In genomic region chr17:40560592-40561293, GRCh38 we compare ENCODE assay signal across 9 cellular contexts. TPM values are rescaled to one million over a fixed set of nuclear protein-coding genes. Genes with fewer than 3 reads are reported as not detected.
DNase-seq lines count a peak whose midpoint lies in the region; ATAC-seq, FAIRE-seq and TF ChIP-seq lines count a peak whose summit lies in the region.
"Had no signal": no experiment of that assay in that cellular context is flagged by ENCODE, and none has a peak within 500 bp of the region (broad histone marks: within the 10 kb centered on the region; RNA-seq: fewer than 3 reads in every experiment).

No MANE protein-coding gene starts in this region.

- no peaks in the 10 kb centered on the region for H3K36me3 ChIP-seq in PC-3 (ENCODE audit: low read depth, low read length)
- H3K36me3 ChIP-seq in keratinocyte (ENCODE audit: control insufficient read depth in 2 of 2, extremely low read depth in 1 of 2, insufficient read depth in 2 of 2, low read length in 2 of 2): no peaks in the 10 kb centered on the region
- no peaks in the 10 kb centered on the region for H3K36me3 ChIP-seq in A673 (ENCODE audit: insufficient read depth, low read length, poor library complexity, severe bottlenecking)

- BruUV-seq in PC-3 (replicated peaks; lab: Mats Ljungman, UMichigan): no TSS peak
- no TSS peak for BruUV-seq in A673 (replicated peaks; lab: Mats Ljungman, UMichigan)

- dilution Hi-C loops in keratinocyte (cut with MboI; ENCODE audit: extremely low pct_ligation_motif_present, low sequenced_read_pairs): loop anchor here (10.0 kb wide), 1 partner anchor 146 kb away; the partner anchor contains the start of gene TOP2A

- H3K9me3 ChIP-seq in PC-3 (ENCODE audit: low read length): no peaks in the 10 kb centered on the region
- H3K9me3 ChIP-seq in keratinocyte (ENCODE audit: control insufficient read depth, low read depth, low read length): no peaks in the 10 kb centered on the region
- no peaks in the 10 kb centered on the region for H3K9me3 ChIP-seq in A673 (ENCODE audit: low read depth, low read length, poor library complexity, severe bottlenecking)

- no peaks in the 10 kb centered on the region for H3K79me2 ChIP-seq in PC-3 (ENCODE audit: low read length)
- H3K79me2 ChIP-seq in keratinocyte (ENCODE audit: control insufficient read depth, insufficient read depth, low read length): no peaks in the 10 kb centered on the region

- H3K9me1 ChIP-seq in keratinocyte (ENCODE audit: control insufficient read depth, extremely low read depth, insufficient read depth, low read length): no peaks in the 10 kb centered on the region

- H3K4me2 ChIP-seq in PC-3 (ENCODE audit: low read length): peak overlapping the region; percentile 53
- H3K4me2 ChIP-seq in keratinocyte (ENCODE audit: control insufficient read depth, extremely low read depth, insufficient read depth, low read depth, low read length): peak overlapping the region; percentile 65

- FAIRE-seq in GM12891 (lab: Jason Lieb, UNC) (peak; percentile 87), keratinocyte (lab: Jason Lieb, UNC) (no peak)

- ATAC-seq in HG02588 (IDR thresholded peaks at IDR 0.05; ENCODE audit: unreplicated experiment) (peak; percentile 47), PC-3 (no peak)

- H3K9ac ChIP-seq in PC-3 (ENCODE audit: low read length) (0 out of 2 replicates have a peak overlapping the region, but pooled peaks have one; percentile 23), keratinocyte (ENCODE audit: control insufficient read depth, extremely low read depth, insufficient read depth, low read length) (peak overlapping the region; percentile 18)

- CTCF ChIA-PET in PC-3 (lab: Charles Lee) (interaction anchor here (0.8 to 1.5 kb wide), 3 partner anchors 28 to 198 kb away, joined by 4 to 48 read pairs (median 8); no protein-coding TSS in a partner anchor), A673 (lab: Charles Lee) (no interaction called here)

- H3K27ac ChIP-seq in PC-3 (ENCODE audit: low read length) (no peak overlapping the region), keratinocyte (ENCODE audit: control insufficient read depth, insufficient read depth, low read length) (no peak overlapping the region), A673 (ENCODE audit: low read depth, low read length, poor library complexity, severe bottlenecking) (no peak overlapping the region)

- H4K20me1 ChIP-seq in PC-3 (ENCODE audit: low read length): no peaks in the 10 kb centered on the region
- no peaks in the 10 kb centered on the region for H4K20me1 ChIP-seq in keratinocyte (ENCODE audit: control insufficient read depth, extremely low read depth, insufficient read depth, low read length)

- H3K27me3 ChIP-seq in PC-3 (ENCODE audit: low read length) (no peaks in the 10 kb centered on the region), keratinocyte (ENCODE audit: control insufficient read depth, extremely low read depth, insufficient read depth, low read length) (peaks cover 41% of the 10 kb centered on the region), A673 (replicated peaks; ENCODE audit: insufficient read depth, low read depth, low read length, poor library complexity) (no peaks in the 10 kb centered on the region)

- H3K4me3 ChIP-seq in PC-3 (ENCODE audit: low read length) (no peak overlapping the region), keratinocyte (ENCODE audit: control insufficient read depth in 2 of 3, extremely low read depth in 1 of 3, insufficient read depth in 2 of 3, low read depth in 1 of 3, low read length in 3 of 3) (no peak overlapping the region), A673 (ENCODE audit: low read depth, low read length, poor library complexity, severe bottlenecking) (no peak overlapping the region)

- intact Hi-C loops in PC-3 (cut with micrococcal nuclease) (loop anchor here (1.0 to 10.0 kb wide), 4 partner anchors 27 to 258 kb away; partner anchors contain the start of gene IGFBP4), A673 (cut with micrococcal nuclease; ENCODE audit: unreplicated experiment) (loop anchor here (10.0 kb wide), 1 partner anchor 206 kb away; no protein-coding TSS in a partner anchor)

- no peaks in the 10 kb centered on the region for H3K9me2 ChIP-seq in PC-3 (replicated peaks; ENCODE audit: low read length)

- peak overlapping the region; percentile 62 for H2AFZ ChIP-seq in PC-3 (ENCODE audit: low read length)
- H2AFZ ChIP-seq in keratinocyte (ENCODE audit: control insufficient read depth, low read length): peak overlapping the region; percentile 78

- no peak for TF ChIP-seq CTCF in PC-3 (conservative IDR thresholded peaks at IDR 0.05; ENCODE audit: low read depth, low read length)
- no peak for TF ChIP-seq CTCF in keratinocyte (optimal IDR thresholded peaks at IDR 0.05 in 1 of 3, IDR thresholded peaks at IDR 0.05 in 1 of 3, conservative IDR thresholded peaks at IDR 0.05 in 1 of 3; ENCODE audit: extremely low read depth in 1 of 3, insufficient read depth in 2 of 3, low read length in 3 of 3)
- no peak for TF ChIP-seq CTCF in A673 (conservative IDR thresholded peaks at IDR 0.05; ENCODE audit: low read depth, low read length)

- DNase-seq in GM12891 (ENCODE audit: insufficient read length, low spot score) (no peak), PC-3 (no peak), activated T-helper 1 cell treated with Interleukin-2 at 50 U/mL for 16 hours (ENCODE audit: low read depth) (peak; percentile 57), keratinocyte (ENCODE audit: low read depth, low spot score) (no peak), A673 (ENCODE audit: low spot score) (no peak), AG08396 (ENCODE audit: low spot score) (no peak)
- peak; percentile 75 to 79 for DNase-seq in stimulated activated CD8-positive, alpha-beta memory T cell treated with anti-CD3 and anti-CD28 coated beads, Interleukin-15, amount 100 ng/mL, for 48 hours (ENCODE audit: low read depth in 2 of 2)

- peaks cover 6% of the 10 kb centered on the region; the same call in 1 of the 2 replicates for H3K4me1 ChIP-seq in PC-3 (ENCODE audit: insufficient read depth, low read length)
- H3K4me1 ChIP-seq in keratinocyte (ENCODE audit: control insufficient read depth, extremely low read depth, insufficient read depth, low read length): peaks cover 12% of the 10 kb centered on the region
- H3K4me1 ChIP-seq in A673 (ENCODE audit: insufficient read depth, low read length, poor library complexity, severe bottlenecking): peaks cover 8% of the 10 kb centered on the region

- POLR2A ChIA-PET in PC-3 (lab: Charles Lee; ENCODE audit: unreplicated experiment): no interaction called here
- POLR2A ChIA-PET in A673 (lab: Charles Lee; ENCODE audit: low non-redundant PET): no interaction called here

- peak; percentile 9; the same call in 1 of the 2 replicates for TF ChIP-seq POLR2A in GM12891 (IDR thresholded peaks at IDR 0.05; ENCODE audit: low read depth, low read length)

- no peaks in the 10 kb centered on the region for H3F3A ChIP-seq in PC-3 (ENCODE audit: low read length, unreplicated experiment)

TF ChIP-seq in GM12891, 5 proteins besides CTCF, POLR2A, EP300 and RAD21:
- TF ChIP-seq TAF1 (IDR thresholded peaks at IDR 0.05; ENCODE audit: low read depth, low read length) (no peak; the same call in 1 of the 2 replicates), POLR2AphosphoS5 (IDR thresholded peaks at IDR 0.05; ENCODE audit: low read depth, low read length) (peak; percentile 84), SPI1 (IDR thresholded peaks at IDR 0.05; ENCODE audit: low read depth, low read length) (peak; percentile 76), PAX5 (IDR thresholded peaks at IDR 0.05; ENCODE audit: insufficient read depth, low read length, severe bottlenecking) (peak; percentile 97), POU2F2 (IDR thresholded peaks at IDR 0.05; ENCODE audit: low read depth, low read length) (peak; percentile 14; the same call in 1 of the 2 replicates)
TF ChIP-seq in GM12891: peak in this region for 4.

RNA-seq across cellular contexts. Expression of gene CCR7, which starts 4.5 kb away (rescaled TPM):
- 156 TPM for polyA plus RNA-seq in GM12891 (2012; ENCODE audit: low read depth, missing spikeins)
- total RNA-seq in PC-3 (2014; rRNA removed): 0.12 TPM in 1 of 2 replicates, not detected in the other
- polyA plus RNA-seq in keratinocyte: 0.06 to 0.63 TPM (median 0.16 TPM) in 3 replicates
- not detected for polyA plus RNA-seq in keratinocyte (2011; ENCODE audit: low read depth)
- polyA plus RNA-seq in keratinocyte (2011; cell fraction: cytosol; rRNA removed): 0.04 TPM in 1 of 2 replicates, not detected in the other
- polyA plus RNA-seq in keratinocyte (2011; cell fraction: nucleus; rRNA removed): 0.31 TPM in 1 of 2 replicates, not detected in the other
- 0.05 and 0.16 TPM in 2 replicates for polyA plus RNA-seq in keratinocyte (2012; ENCODE audit: low replicate concordance)
- polyA minus RNA-seq in keratinocyte: 0.33 TPM in 1 of 3 replicates, not detected in the others
- not detected for polyA minus RNA-seq in keratinocyte (2011; cell fraction: cytosol; rRNA and poly(A)+ RNA removed)
- not detected in 2 replicates for polyA minus RNA-seq in keratinocyte (2011; cell fraction: nucleus; rRNA and poly(A)+ RNA removed)
- total RNA-seq in A673 (2021): 0.30 and 0.55 TPM in 2 replicates
- total RNA-seq: SK-MEL-5 had no signal

RNA-seq across cellular contexts. Expression of gene TNS4, which starts 59.3 kb away (rescaled TPM):
- 0.22 TPM for polyA plus RNA-seq in GM12891 (2012; ENCODE audit: low read depth, missing spikeins)
- total RNA-seq in PC-3 (2014; rRNA removed) (127 and 128 TPM in 2 replicates), A673 (2021) (not detected in 2 replicates)
- polyA plus RNA-seq in keratinocyte: 129 to 171 TPM (median 160 TPM) in 3 replicates
- polyA plus RNA-seq in keratinocyte (2011; ENCODE audit: low read depth): 182 TPM
- polyA plus RNA-seq in keratinocyte (2011; cell fraction: cytosol; rRNA removed): 162 and 255 TPM in 2 replicates
- 758 and 1,104 TPM in 2 replicates for polyA plus RNA-seq in keratinocyte (2011; cell fraction: nucleus; rRNA removed)
- 221 and 630 TPM in 2 replicates for polyA plus RNA-seq in keratinocyte (2012; ENCODE audit: low replicate concordance)
- 229 to 1,669 TPM (median 398 TPM) in 3 replicates for polyA minus RNA-seq in keratinocyte
- polyA minus RNA-seq in keratinocyte (2011; cell fraction: cytosol; rRNA and poly(A)+ RNA removed): 367 TPM
- 523 and 706 TPM in 2 replicates for polyA minus RNA-seq in keratinocyte (2011; cell fraction: nucleus; rRNA and poly(A)+ RNA removed)
- total RNA-seq: SK-MEL-5 had no signal

Comparison
In these comparisons a context has a peak if more than half of its experiments do, and no peak if none do; other contexts are left out.
1. DNase-seq: peak in activated T-helper 1 cell treated with Interleukin-2 at 50 U/mL for 16 hours (single experiment) and stimulated activated CD8-positive, alpha-beta memory T cell treated with anti-CD3 and anti-CD28 coated beads, Interleukin-15, amount 100 ng/mL, for 48 hours (2 of 2); none in GM12891 (single experiment), PC-3 (single experiment), keratinocyte (single experiment), A673 (single experiment) and AG08396 (single experiment).
2. RNA of gene TNS4, which starts 59.3 kb away (total RNA-seq): 127 to 128 TPM in PC-3; not detected in A673; every median in the first group is over 100 times any median in the second.